ENCODE assay signal across 24 cellular contexts in genomic region chr6:39902136-39902535, GRCh38.
"Had no signal": no experiment of that assay in that cellular context is flagged by ENCODE, and none has a peak within 500 bp of the region (broad histone marks: within the 10 kb centered on the region; RNA-seq: fewer than 3 reads in every experiment).

No MANE protein-coding gene starts in this region.

- H3K4me3 ChIP-seq: K562, Peyer's patch had no signal

- H3K9me3 Mint-ChIP-seq: activated B cell treated with CpG ODN at 0.5 μM for 24 hours; activated CD4-positive, alpha-beta T cell treated with anti-CD3 and anti-CD28 coated beads, Interleukin-2, amount 10 ng/mL, durations not matched to agents 24 days and 14 days; activated naive CD4-positive, alpha-beta T cell treated with anti-CD3 and anti-CD28 coated beads, Interleukin-2, amount 10 ng/mL, durations not matched to agents 7 days and 5 days; activated naive CD8-positive, alpha-beta T cell treated with anti-CD3 and anti-CD28 coated beads for 36 hours; activated T-cell treated with anti-CD3 and anti-CD28 coated beads, Interleukin-2, amount 50 U/mL, for 24 hours; T-cell had no signal

- H3K4me1 Mint-ChIP-seq: activated B cell treated with CpG ODN at 0.5 μM for 24 hours; activated CD4-positive, alpha-beta T cell treated with anti-CD3 and anti-CD28 coated beads, Interleukin-2, amount 10 ng/mL, durations not matched to agents 24 days and 14 days; activated CD8-positive, alpha-beta memory T cell treated with anti-CD3 and anti-CD28 coated beads, Interleukin-2, amount 10 ng/mL, durations not matched to agents 7 days and 5 days; activated naive CD4-positive, alpha-beta T cell treated with anti-CD3 and anti-CD28 coated beads, Interleukin-2, amount 10 ng/mL, durations not matched to agents 7 days and 5 days; activated naive CD8-positive, alpha-beta T cell treated with anti-CD3 and anti-CD28 coated beads for 36 hours; T-cell had no signal

- H3K27me3 Mint-ChIP-seq: activated CD4-positive, alpha-beta T cell treated with anti-CD3 and anti-CD28 coated beads, Interleukin-2, amount 10 ng/mL, durations not matched to agents 24 days and 14 days; activated CD8-positive, alpha-beta memory T cell treated with anti-CD3 and anti-CD28 coated beads, Interleukin-2, amount 10 ng/mL, durations not matched to agents 7 days and 5 days; activated naive CD4-positive, alpha-beta T cell treated with anti-CD3 and anti-CD28 coated beads, Interleukin-2, amount 10 ng/mL, durations not matched to agents 7 days and 5 days; activated naive CD8-positive, alpha-beta T cell treated with anti-CD3 and anti-CD28 coated beads for 36 hours had no signal

- ATAC-seq: activated CD8-positive, alpha-beta memory T cell treated with anti-CD3 and anti-CD28 coated beads, Interleukin-2, amount 10 ng/mL, durations not matched to agents 7 days and 5 days; T-cell had no signal

- H3K27ac ChIP-seq: Peyer's patch, RWPE1 had no signal

- H3K9me3 ChIP-seq: Peyer's patch had no signal

- H3K36me3 Mint-ChIP-seq: activated CD8-positive, alpha-beta memory T cell treated with anti-CD3 and anti-CD28 coated beads, Interleukin-2, amount 10 ng/mL, durations not matched to agents 7 days and 5 days; activated naive CD4-positive, alpha-beta T cell treated with anti-CD3 and anti-CD28 coated beads, Interleukin-2, amount 10 ng/mL, durations not matched to agents 7 days and 5 days; activated naive CD8-positive, alpha-beta T cell treated with anti-CD3 and anti-CD28 coated beads for 36 hours; T-cell had no signal

- FAIRE-seq: K562, TTC549 had no signal

- H3K4me1 ChIP-seq: Peyer's patch had no signal

- H3K27me3 ChIP-seq: Peyer's patch had no signal

- DNase-seq: activated B cell treated with CpG ODN at 0.5 μM for 24 hours; activated CD4-positive, alpha-beta T cell treated with anti-CD3 and anti-CD28 coated beads for 1 hour; activated CD4-positive, alpha-beta T cell treated with anti-CD3 and anti-CD28 coated beads, Interleukin-2, amount 10 ng/mL, durations not matched to agents 24 days and 14 days; activated CD4-positive, alpha-beta T cell treated with anti-CD3 and anti-CD28 coated beads, Interleukin-2, amount 50 U/mL, for 48 hours; activated CD8-positive, alpha-beta memory T cell treated with anti-CD3 and anti-CD28 coated beads, Interleukin-2, amount 10 ng/mL, durations not matched to agents 7 days and 5 days; activated gamma-delta T cell treated with Interleukin-2 at 50 U/mL for 16 hours; activated naive CD4-positive, alpha-beta T cell treated with anti-CD3 and anti-CD28 coated beads, Interleukin-2, amount 10 ng/mL, durations not matched to agents 7 days and 5 days; activated naive CD8-positive, alpha-beta T cell treated with anti-CD3 and anti-CD28 coated beads for 36 hours; activated T-cell treated with anti-CD3 and anti-CD28 coated beads, Interleukin-2, amount 50 U/mL, for 24 hours; anterior cingulate cortex; Karpas-422; NCI-H1105 treated with DMSO at 0.1 percent for 48 hours; NCI-H1436 treated with DMSO at 0.1 percent for 48 hours; NCI-H187; NCI-H2081 treated with DMSO at 0.1 percent for 48 hours; NCI-H446; Peyer's patch; SIG-M5; T-cell; T-helper 2 cell; T1000 had no signal

- H3K27ac Mint-ChIP-seq: activated B cell treated with CpG ODN at 0.5 μM for 24 hours; activated CD4-positive, alpha-beta T cell treated with anti-CD3 and anti-CD28 coated beads, Interleukin-2, amount 10 ng/mL, durations not matched to agents 24 days and 14 days; activated CD8-positive, alpha-beta memory T cell treated with anti-CD3 and anti-CD28 coated beads, Interleukin-2, amount 10 ng/mL, durations not matched to agents 7 days and 5 days; activated naive CD4-positive, alpha-beta T cell treated with anti-CD3 and anti-CD28 coated beads, Interleukin-2, amount 10 ng/mL, durations not matched to agents 7 days and 5 days; activated naive CD8-positive, alpha-beta T cell treated with anti-CD3 and anti-CD28 coated beads for 36 hours; activated T-cell treated with anti-CD3 and anti-CD28 coated beads, Interleukin-2, amount 50 U/mL, for 24 hours; T-cell had no signal

- H3K4me3 Mint-ChIP-seq: activated B cell treated with CpG ODN at 0.5 μM for 24 hours; activated CD4-positive, alpha-beta T cell treated with anti-CD3 and anti-CD28 coated beads, Interleukin-2, amount 10 ng/mL, durations not matched to agents 24 days and 14 days; activated CD8-positive, alpha-beta memory T cell treated with anti-CD3 and anti-CD28 coated beads, Interleukin-2, amount 10 ng/mL, durations not matched to agents 7 days and 5 days; activated naive CD4-positive, alpha-beta T cell treated with anti-CD3 and anti-CD28 coated beads, Interleukin-2, amount 10 ng/mL, durations not matched to agents 7 days and 5 days; activated naive CD8-positive, alpha-beta T cell treated with anti-CD3 and anti-CD28 coated beads for 36 hours; activated T-cell treated with anti-CD3 and anti-CD28 coated beads, Interleukin-2, amount 50 U/mL, for 24 hours; T-cell had no signal
